ENCODE assay signal across 1 cellular context in genomic region chr20:40962733-40963504, GRCh38.
TF ChIP-seq lines count a peak whose summit lies in the region.

No MANE protein-coding gene starts in this region.

TF ChIP-seq in HepG2, 621 proteins besides CTCF, POLR2A, EP300 and RAD21 (continued from another document and continues in another):
- 0 out of 2 replicates have a peak, but pooled peaks have one; percentile 26 for TF ChIP-seq RNF2 (conservative IDR thresholded peaks at IDR 0.05; ENCODE audit: low read depth)
- TF ChIP-seq HNF1B (CRISPR knock-in tag; IDR thresholded peaks at IDR 0.05) = no peak
- TF ChIP-seq HMGXB4 (CRISPR knock-in tag; IDR thresholded peaks at IDR 0.05; ENCODE audit: borderline replicate concordance in 1 of 2, low read depth in 1 of 2) = peak; percentile 67 to 75; a peak in 3 of 4 replicates
- 0 out of 2 replicates have a peak, but pooled peaks have one; percentile 15 for TF ChIP-seq ZNF326 (CRISPR knock-in tag; IDR thresholded peaks at IDR 0.05; ENCODE audit: borderline replicate concordance)
- 0 out of 2 replicates have a peak, but pooled peaks have one; percentile 74 for TF ChIP-seq ZNF598 (CRISPR knock-in tag; IDR thresholded peaks at IDR 0.05; ENCODE audit: borderline replicate concordance)
- no peak for TF ChIP-seq RFXANK (CRISPR knock-in tag; IDR thresholded peaks at IDR 0.05)
- 0 out of 2 replicates have a peak, but pooled peaks have one; percentile 33 for TF ChIP-seq ZNF614 (CRISPR knock-in tag; IDR thresholded peaks at IDR 0.05; ENCODE audit: borderline replicate concordance)
- 0 out of 2 replicates have a peak, but pooled peaks have one; percentile 23 for TF ChIP-seq TARDBP (CRISPR knock-in tag; IDR thresholded peaks at IDR 0.05)
- peak; percentile 34; the same call in 1 of the 2 replicates for TF ChIP-seq KDM5B (CRISPR knock-in tag; IDR thresholded peaks at IDR 0.05; ENCODE audit: borderline replicate concordance)
- TF ChIP-seq ZNF12 (CRISPR knock-in tag; IDR thresholded peaks at IDR 0.05) = no peak
- peak; percentile 65 for TF ChIP-seq ZNF687 (CRISPR knock-in tag; IDR thresholded peaks at IDR 0.05)
- 0 out of 2 replicates have a peak, but pooled peaks have one; percentile 13 for TF ChIP-seq MLX (CRISPR knock-in tag; IDR thresholded peaks at IDR 0.05)
- no peak for TF ChIP-seq ZNF205 (CRISPR knock-in tag; IDR thresholded peaks at IDR 0.05)
- TF ChIP-seq CCDC6 (CRISPR knock-in tag; IDR thresholded peaks at IDR 0.05) = 0 out of 2 replicates have a peak, but pooled peaks have one; percentile 27
- peak; percentile 47 for TF ChIP-seq ARID5B (CRISPR knock-in tag; IDR thresholded peaks at IDR 0.05)
- peak; percentile 30; the same call in 1 of the 2 replicates for TF ChIP-seq MAX (IDR thresholded peaks at IDR 0.05)
- TF ChIP-seq ZFP91 (CRISPR knock-in tag; IDR thresholded peaks at IDR 0.05; ENCODE audit: borderline replicate concordance) = peak; percentile 63; the same call in 1 of the 2 replicates
- TF ChIP-seq KLF15 (CRISPR knock-in tag; IDR thresholded peaks at IDR 0.05; ENCODE audit: borderline replicate concordance) = 0 out of 2 replicates have a peak, but pooled peaks have one; percentile 25
- TF ChIP-seq ZNF891 (CRISPR knock-in tag; IDR thresholded peaks at IDR 0.05) = peak; percentile 71
- TF ChIP-seq MIER2 (CRISPR knock-in tag; IDR thresholded peaks at IDR 0.05) = peak; percentile 63; the same call in 1 of the 2 replicates
- no peak for TF ChIP-seq MATR3 (CRISPR knock-in tag; IDR thresholded peaks at IDR 0.05)
- TF ChIP-seq ATF2 (CRISPR knock-in tag; IDR thresholded peaks at IDR 0.05) = peak; percentile 29; the same call in 1 of the 2 replicates
- TF ChIP-seq ZNF574 (CRISPR knock-in tag; IDR thresholded peaks at IDR 0.05) = peak; percentile 55; the same call in 1 of the 2 replicates
- TF ChIP-seq SKIL (CRISPR knock-in tag; IDR thresholded peaks at IDR 0.05; ENCODE audit: borderline replicate concordance) = no peak
- no peak for TF ChIP-seq FLYWCH1 (CRISPR knock-in tag; IDR thresholded peaks at IDR 0.05)
- no peak for TF ChIP-seq FOXK2 (IDR thresholded peaks at IDR 0.05)
- no peak; the same call in 1 of the 2 replicates for TF ChIP-seq TRAFD1 (CRISPR knock-in tag; IDR thresholded peaks at IDR 0.05; ENCODE audit: borderline replicate concordance)
- TF ChIP-seq ASH2L (IDR thresholded peaks at IDR 0.05; ENCODE audit: insufficient read length, low read depth, low read length) = peak; percentile 38
- no peak for TF ChIP-seq ZNF713 (CRISPR knock-in tag; IDR thresholded peaks at IDR 0.05)
